In genomic region chr18:77057043-77057442, GRCh38 we compare ENCODE assay signal across 8 cellular contexts.
A peak's percentile ranks its signal among the peaks of the same experiment; 100 is the strongest.
DNase-seq lines count a peak whose midpoint lies in the region; ATAC-seq and TF ChIP-seq lines count a peak whose summit lies in the region.

No MANE protein-coding gene starts in this region.

- H3K27me3 ChIP-seq in DND-41 (ENCODE audit: insufficient read depth, low read length, poor library complexity) (no peaks in the 10 kb centered on the region), esophagus (ENCODE audit: control insufficient read depth in 1 of 2, insufficient read depth in 2 of 2, low read length in 2 of 2) (no peaks in the 10 kb centered on the region), parathyroid adenoma (ENCODE audit: control insufficient read depth, insufficient read depth, low read length) (no peaks in the 10 kb centered on the region)

- 46 to 62% methylated on average over 4 of the region's 4 CpGs for WGBS in esophagus, 2 donors

- peak overlapping the region in 1 of 2 experiments; percentile 18; a peak in 1 of 4 replicates for H3K4me3 ChIP-seq in DND-41 (ENCODE audit: low read depth in 1 of 2, low read length in 2 of 2)
- no peak overlapping the region for H3K4me3 ChIP-seq in esophagus (ENCODE audit: low read depth in 1 of 2, low read length in 2 of 2)
- no peak overlapping the region for H3K4me3 ChIP-seq in parathyroid adenoma (ENCODE audit: low read depth, low read length)

- no peak for TF ChIP-seq CTCF in DND-41 (IDR thresholded peaks at IDR 0.05; ENCODE audit: borderline replicate concordance, extremely low read depth, low read length, poor library complexity, severe bottlenecking)
- TF ChIP-seq CTCF in parathyroid adenoma (IDR thresholded peaks at IDR 0.05), result no peak

- no peaks in the 10 kb centered on the region for H4K20me1 ChIP-seq in DND-41 (ENCODE audit: insufficient read depth, low read length)

- H3K9ac ChIP-seq in DND-41 (ENCODE audit: low read depth, low read length), result peak overlapping the region; percentile 73
- H3K9ac ChIP-seq in parathyroid adenoma, result no peak overlapping the region

- H3K79me2 ChIP-seq in DND-41 (ENCODE audit: insufficient read depth, low read length) (peaks cover 45% of the 10 kb centered on the region), parathyroid adenoma (peaks cover 35% of the 10 kb centered on the region)

- H3K27ac ChIP-seq in DND-41 (ENCODE audit: low read length) (peak overlapping the region; percentile 99), esophagus (ENCODE audit: low read depth in 2 of 2, low read length in 1 of 2) (peak overlapping the region; percentile 65 to 66), parathyroid adenoma (peak overlapping the region; percentile 89)

- H3K9me3 ChIP-seq in DND-41 (ENCODE audit: insufficient read depth, low read length, severe bottlenecking) (no peaks in the 10 kb centered on the region), esophagus (ENCODE audit: control insufficient read depth in 2 of 2, insufficient read depth in 1 of 2, low read depth in 1 of 2, low read length in 1 of 2) (no peaks in the 10 kb centered on the region), parathyroid adenoma (ENCODE audit: control insufficient read depth, low read length) (no peaks in the 10 kb centered on the region)

- H3K4me2 ChIP-seq in DND-41 (ENCODE audit: insufficient read depth, low read length) (peak overlapping the region; percentile 79), parathyroid adenoma (ENCODE audit: low read length) (peak overlapping the region; percentile 2)

- H3K36me3 ChIP-seq in DND-41 (ENCODE audit: insufficient read depth, low read length) (peaks cover 16% of the 10 kb centered on the region; the same call in 1 of the 2 replicates), esophagus (ENCODE audit: control insufficient read depth in 2 of 2, insufficient read depth in 2 of 2, low read length in 1 of 2) (peaks cover 0 to 7% of the 10 kb centered on the region in 2 donors), parathyroid adenoma (ENCODE audit: control insufficient read depth, insufficient read depth, low read length) (no peaks in the 10 kb centered on the region)

- peak; percentile 30 for ATAC-seq in DND-41 (ENCODE audit: insufficient read depth, low read depth)
- no peak for ATAC-seq in GM18519 (IDR thresholded peaks at IDR 0.05; ENCODE audit: low FRiP score, unreplicated experiment)
- ATAC-seq in GM21447 (IDR thresholded peaks at IDR 0.05; ENCODE audit: unreplicated experiment), result no peak

- H2AFZ ChIP-seq in DND-41 (ENCODE audit: low read depth, low read length) (0 out of 2 replicates have a peak overlapping the region, but pooled peaks have one; percentile 2), parathyroid adenoma (no peak overlapping the region)

- peak; percentile 85 for DNase-seq in DND-41
- DNase-seq in NCI-H69 (lab: John Stamatoyannopoulos, UW), result peak; percentile 89
- DNase-seq in effector CD4-positive, alpha-beta T cell, result no peak
- no peak for DNase-seq in NCI-H2107 treated with DMSO at 0.1 percent for 48 hours (lab: John Stamatoyannopoulos, UW; ENCODE audit: unreplicated experiment)

- H3K4me1 ChIP-seq in DND-41 (ENCODE audit: insufficient read depth, low read length) (peaks cover 96% of the 10 kb centered on the region), esophagus (ENCODE audit: control insufficient read depth in 2 of 2, insufficient read depth in 2 of 2, low read length in 1 of 2) (peaks cover 4 to 6% of the 10 kb centered on the region in 2 donors), parathyroid adenoma (peaks cover 44% of the 10 kb centered on the region)

Comparison
In these comparisons a context has a peak if more than half of its experiments do, and no peak if none do; other contexts are left out.
1. DNase-seq: peak in DND-41 (single experiment) and NCI-H69 (single experiment); none in effector CD4-positive, alpha-beta T cell (single experiment) and NCI-H2107 treated with DMSO at 0.1 percent for 48 hours (single experiment).
2. Peak in every context shown above with its lines, with median percentiles within 50 percentile points of each other: H3K27ac ChIP-seq.